In the genomic region with DNA sequence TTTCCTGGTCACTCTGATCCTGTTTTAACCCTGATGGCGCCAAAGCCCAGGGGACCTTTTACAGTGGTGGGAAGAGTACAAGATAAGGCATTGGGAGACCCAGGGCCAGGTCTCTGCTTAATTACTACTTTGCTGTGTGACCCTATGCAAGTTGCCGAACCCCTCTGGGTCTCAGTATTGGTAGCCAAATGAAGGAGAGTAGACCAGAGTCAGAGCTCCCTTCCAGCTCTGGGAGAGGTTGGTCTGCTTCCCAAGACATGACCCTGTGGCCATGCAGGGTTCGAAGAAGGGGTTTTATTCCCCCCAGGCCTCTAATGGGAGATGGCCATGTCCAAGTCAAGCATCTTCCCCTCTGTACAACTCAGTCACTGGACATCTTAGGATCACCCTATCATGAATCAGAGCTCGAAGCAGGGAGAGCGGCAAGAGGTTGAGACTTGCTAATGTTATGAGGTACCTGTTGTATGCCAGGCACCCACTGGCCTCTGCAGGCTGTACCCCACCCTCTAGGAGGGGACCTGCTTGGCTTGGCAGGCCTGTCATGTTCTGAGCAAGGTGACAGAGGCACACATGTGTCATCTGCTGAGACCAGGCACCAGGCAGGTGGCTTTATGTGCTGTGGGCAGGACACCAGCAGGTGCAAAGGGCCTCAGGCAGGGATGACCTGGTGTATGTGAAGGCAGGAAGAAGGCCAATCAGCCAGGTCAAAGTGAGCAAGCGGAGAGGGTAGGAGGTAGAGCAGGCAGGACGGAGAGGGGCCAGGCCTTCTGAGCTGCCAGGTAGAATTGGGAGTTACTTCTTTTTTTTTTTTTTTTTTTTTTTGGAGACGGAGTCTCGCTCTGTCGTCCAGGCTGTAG, we compare ENCODE assay signal across 11 cellular contexts.
DNase-seq lines count a peak whose midpoint lies in the region; ATAC-seq and TF ChIP-seq lines count a peak whose summit lies in the region.
"Had no signal": no experiment of that assay in that cellular context is flagged by ENCODE, and none has a peak within 500 bp of the region (broad histone marks: within the 10 kb centered on the region; RNA-seq: fewer than 3 reads in every experiment).

No MANE protein-coding gene starts in this region.

- no peak for ATAC-seq in naive B cell (ENCODE audit: low read depth in 2 of 2)
- no peak for ATAC-seq in GM18502 (IDR thresholded peaks at IDR 0.05; ENCODE audit: poor library complexity, unreplicated experiment)
- ATAC-seq: WTC11 had no signal

- H3K36me3 ChIP-seq in thymus (ENCODE audit: control insufficient read depth, insufficient read depth) = peaks cover 73% of the 10 kb centered on the region
- peaks cover 15% of the 10 kb centered on the region for H3K36me3 ChIP-seq in BE2C

- no peaks in the 10 kb centered on the region for H3K9me3 Mint-ChIP-seq in activated CD4-positive, alpha-beta T cell treated with anti-CD3 and anti-CD28 coated beads, Interleukin-2, amount 10 ng/mL, durations not matched to agents 24 days and 14 days
- H3K9me3 Mint-ChIP-seq in endothelial cell (ENCODE audit: unreplicated experiment) (no peaks in the 10 kb centered on the region), naive B cell (no peaks in the 10 kb centered on the region)
- H3K9me3 Mint-ChIP-seq: WTC11 had no signal

- no peak overlapping the region for H3K4me3 Mint-ChIP-seq in activated CD4-positive, alpha-beta T cell treated with anti-CD3 and anti-CD28 coated beads, Interleukin-2, amount 10 ng/mL, durations not matched to agents 24 days and 14 days
- H3K4me3 Mint-ChIP-seq in endothelial cell (ENCODE audit: unreplicated experiment) (no peak overlapping the region), naive B cell (peak overlapping the region in 1 of 8 donors; percentile 29)
- H3K4me3 Mint-ChIP-seq: WTC11 had no signal

- H3K36me3 Mint-ChIP-seq in activated CD4-positive, alpha-beta T cell treated with anti-CD3 and anti-CD28 coated beads, Interleukin-2, amount 10 ng/mL, durations not matched to agents 24 days and 14 days (ENCODE audit: low read depth) = peaks cover 6% of the 10 kb centered on the region
- H3K36me3 Mint-ChIP-seq in endothelial cell (ENCODE audit: low read depth, unreplicated experiment) (peaks cover 10% of the 10 kb centered on the region), naive B cell (peaks cover 14 to 19% of the 10 kb centered on the region in 2 donors)

- H3K27ac ChIP-seq in thymus (ENCODE audit: low read depth) = peak overlapping the region; percentile 68

- no peaks in the 10 kb centered on the region for H3K4me1 ChIP-seq in thymus (ENCODE audit: control insufficient read depth, insufficient read depth, low read length)
- peaks cover 2% of the 10 kb centered on the region; the same call in 1 of the 2 replicates for H3K4me1 ChIP-seq in BE2C

- peaks cover 13% of the 10 kb centered on the region for H3K4me1 Mint-ChIP-seq in activated CD4-positive, alpha-beta T cell treated with anti-CD3 and anti-CD28 coated beads, Interleukin-2, amount 10 ng/mL, durations not matched to agents 24 days and 14 days
- H3K4me1 Mint-ChIP-seq in endothelial cell (ENCODE audit: unreplicated experiment) = peaks cover 25% of the 10 kb centered on the region
- peaks cover 0 to 8% (median 0%) of the 10 kb centered on the region in 3 donors for H3K4me1 Mint-ChIP-seq in naive B cell
- H3K4me1 Mint-ChIP-seq: WTC11 had no signal

- 98% methylated on average over 10 of the region's 10 CpGs for WGBS in thymus

- no peak for TF ChIP-seq CTCF in endothelial cell (IDR thresholded peaks at IDR 0.05; ENCODE audit: unreplicated experiment)
- TF ChIP-seq CTCF in BE2C (IDR thresholded peaks at IDR 0.05; ENCODE audit: low read depth, low read length) = no peak

- H3K27ac Mint-ChIP-seq in activated CD4-positive, alpha-beta T cell treated with anti-CD3 and anti-CD28 coated beads, Interleukin-2, amount 10 ng/mL, durations not matched to agents 24 days and 14 days = peak overlapping the region; percentile 34
- H3K27ac Mint-ChIP-seq in endothelial cell (ENCODE audit: unreplicated experiment) (peak overlapping the region; percentile 10), naive B cell (peak overlapping the region in 5 of 6 donors; percentile 9 to 94 (median 67))
- H3K27ac Mint-ChIP-seq: WTC11 had no signal

- H3K27me3 Mint-ChIP-seq in activated CD4-positive, alpha-beta T cell treated with anti-CD3 and anti-CD28 coated beads, Interleukin-2, amount 10 ng/mL, durations not matched to agents 24 days and 14 days = no peaks in the 10 kb centered on the region
- H3K27me3 Mint-ChIP-seq in endothelial cell (ENCODE audit: unreplicated experiment) (peaks cover 10% of the 10 kb centered on the region), naive B cell (no peaks in the 10 kb centered on the region)

- H3K4me3 ChIP-seq in thymus (ENCODE audit: low read length) (no peak overlapping the region), BE2C (ENCODE audit: low read depth, low read length) (no peak overlapping the region)

- H3K27me3 ChIP-seq in thymus (ENCODE audit: control insufficient read depth, insufficient read depth) = no peaks in the 10 kb centered on the region
- H3K27me3 ChIP-seq in BE2C = no peaks in the 10 kb centered on the region

- H3K9me3 ChIP-seq in thymus (ENCODE audit: control insufficient read depth) = no peaks in the 10 kb centered on the region
- no peaks in the 10 kb centered on the region for H3K9me3 ChIP-seq in BE2C

- intact Hi-C loops in activated CD4-positive, alpha-beta T cell treated with anti-CD3 and anti-CD28 coated beads, Interleukin-2, amount 10 ng/mL, durations not matched to agents 24 days and 14 days (cut with micrococcal nuclease) = no loop called here

- no peak for DNase-seq in activated CD4-positive, alpha-beta T cell treated with anti-CD3 and anti-CD28 coated beads, Interleukin-2, amount 10 ng/mL, durations not matched to agents 24 days and 14 days
- no peak for DNase-seq in activated CD4-positive, alpha-beta T cell treated with anti-CD3 and anti-CD28 coated beads for 4 hours
- DNase-seq in endothelial cell (ENCODE audit: low spot score) (no peak), naive B cell (no peak), BE2C (no peak), OCI-M2 (lab: John Stamatoyannopoulos, UW; ENCODE audit: unreplicated experiment) (no peak)
- DNase-seq: activated effector memory CD4-positive, alpha-beta T cell treated with anti-CD3 and anti-CD28 coated beads, Interleukin-2, amount 50 U/mL, for 16 hours; NCI-H2029 had no signal

Comparison
In these comparisons a context has a peak if more than half of its experiments do, and no peak if none do; other contexts are left out.
1. H3K27ac Mint-ChIP-seq: peak in every context shown above with its lines; median percentile 67 in naive B cell; 34 in activated CD4-positive, alpha-beta T cell treated with anti-CD3 and anti-CD28 coated beads, Interleukin-2, amount 10 ng/mL, durations not matched to agents 24 days and 14 days; 10 in endothelial cell.